Comparison of ENCODE assay signal across 1 cellular context in the genomic region with DNA sequence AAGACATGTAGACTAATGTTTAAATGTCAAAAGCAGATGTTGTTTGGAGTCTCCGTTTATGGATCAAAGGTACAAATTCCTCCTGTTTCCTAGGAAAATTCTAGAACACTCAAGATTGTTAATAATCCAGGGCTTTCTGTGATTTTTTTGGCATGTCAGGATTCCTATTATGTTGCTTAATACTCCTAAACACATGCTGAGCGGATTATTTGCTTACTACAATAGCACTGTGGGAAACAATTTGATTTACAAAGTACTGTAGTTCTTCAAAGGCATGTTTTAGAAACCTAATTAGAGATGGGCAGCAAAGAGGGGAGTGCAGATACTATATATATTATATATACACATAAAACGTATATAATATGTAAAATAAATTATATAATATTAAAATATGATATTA.
TF ChIP-seq lines count a peak whose summit lies in the region.

No MANE protein-coding gene starts in this region.

TF ChIP-seq in HCT116, 20 proteins besides CTCF, POLR2A, EP300 and RAD21 (continued from another document):
- TF ChIP-seq TCF7L2 (IDR thresholded peaks at IDR 0.05; ENCODE audit: borderline replicate concordance, extremely low read depth, insufficient read depth, insufficient read length) (no peak), ZNF274 (IDR thresholded peaks at IDR 0.05; ENCODE audit: low read depth, low read length) (no peak), FOSL1 (IDR thresholded peaks at IDR 0.05; ENCODE audit: low read depth) (no peak), CBX3 (IDR thresholded peaks at IDR 0.05; ENCODE audit: low read depth) (no peak), SRF (IDR thresholded peaks at IDR 0.05; ENCODE audit: low read depth) (no peak), EZH2 (IDR thresholded peaks at IDR 0.05) (no peak), EGR1 (IDR thresholded peaks at IDR 0.05; ENCODE audit: low read depth) (no peak)
- TF ChIP-seq, protein P1, sequence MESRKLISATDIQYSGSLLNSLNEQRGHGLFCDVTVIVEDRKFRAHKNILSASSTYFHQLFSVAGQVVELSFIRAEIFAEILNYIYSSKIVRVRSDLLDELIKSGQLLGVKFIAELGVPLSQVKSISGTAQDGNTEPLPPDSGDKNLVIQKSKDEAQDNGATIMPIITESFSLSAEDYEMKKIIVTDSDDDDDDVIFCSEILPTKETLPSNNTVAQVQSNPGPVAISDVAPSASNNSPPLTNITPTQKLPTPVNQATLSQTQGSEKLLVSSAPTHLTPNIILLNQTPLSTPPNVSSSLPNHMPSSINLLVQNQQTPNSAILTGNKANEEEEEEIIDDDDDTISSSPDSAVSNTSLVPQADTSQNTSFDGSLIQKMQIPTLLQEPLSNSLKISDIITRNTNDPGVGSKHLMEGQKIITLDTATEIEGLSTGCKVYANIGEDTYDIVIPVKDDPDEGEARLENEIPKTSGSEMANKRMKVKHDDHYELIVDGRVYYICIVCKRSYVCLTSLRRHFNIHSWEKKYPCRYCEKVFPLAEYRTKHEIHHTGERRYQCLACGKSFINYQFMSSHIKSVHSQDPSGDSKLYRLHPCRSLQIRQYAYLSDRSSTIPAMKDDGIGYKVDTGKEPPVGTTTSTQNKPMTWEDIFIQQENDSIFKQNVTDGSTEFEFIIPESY (IDR thresholded peaks at IDR 0.05; ENCODE audit: extremely low read depth, insufficient replicate concordance, low read length), result no peak
